23 cellular contexts compared by ENCODE assay signal in genomic region chr10:58087896-58088295, GRCh38.
DNase-seq lines count a peak whose midpoint lies in the region; ATAC-seq, FAIRE-seq and TF ChIP-seq lines count a peak whose summit lies in the region.
"Had no signal": no experiment of that assay in that cellular context is flagged by ENCODE, and none has a peak within 500 bp of the region (broad histone marks: within the 10 kb centered on the region; RNA-seq: fewer than 3 reads in every experiment).

No MANE protein-coding gene starts in this region.

- H3K9me1 ChIP-seq in keratinocyte (ENCODE audit: control insufficient read depth, extremely low read depth, insufficient read depth, low read length), result no peaks in the 10 kb centered on the region

- ATAC-seq in HG02885 (IDR thresholded peaks at IDR 0.05; ENCODE audit: poor library complexity, unreplicated experiment), result no peak
- no peak for ATAC-seq in HG02759 (IDR thresholded peaks at IDR 0.05; ENCODE audit: unreplicated experiment)
- ATAC-seq: HCT116, K562 had no signal

- H3K27me3 ChIP-seq in bronchial epithelial cell (ENCODE audit: control insufficient read depth, insufficient read depth, low read length) (no peaks in the 10 kb centered on the region), keratinocyte (ENCODE audit: control insufficient read depth, extremely low read depth, insufficient read depth, low read length) (no peaks in the 10 kb centered on the region)

- peak overlapping the region; percentile 25 for H3K4me2 ChIP-seq in keratinocyte (ENCODE audit: control insufficient read depth, extremely low read depth, insufficient read depth, low read depth, low read length)

- H3K4me1 ChIP-seq in keratinocyte (ENCODE audit: control insufficient read depth, extremely low read depth, insufficient read depth, low read length), result peaks cover 14% of the 10 kb centered on the region
- H3K4me1 ChIP-seq: Caco-2 had no signal

- CTCF ChIA-PET in RWPE1 (lab: Yijun Ruan, JAX), result no interaction called here

- no peaks in the 10 kb centered on the region for H4K20me1 ChIP-seq in keratinocyte (ENCODE audit: control insufficient read depth, extremely low read depth, insufficient read depth, low read length)

- H3K27ac ChIP-seq in RWPE1, result no peak overlapping the region
- no peak overlapping the region for H3K27ac ChIP-seq in keratinocyte (ENCODE audit: control insufficient read depth, insufficient read depth, low read length)
- H3K27ac ChIP-seq: HL-60 had no signal

- no peaks in the 10 kb centered on the region for H3K79me2 ChIP-seq in keratinocyte (ENCODE audit: control insufficient read depth, insufficient read depth, low read length)

- dilution Hi-C loops in keratinocyte (cut with MboI; ENCODE audit: extremely low pct_ligation_motif_present, low sequenced_read_pairs), result no loop called here

- POLR2A ChIA-PET in RWPE1 (lab: Yijun Ruan, JAX; ENCODE audit: low non-redundant PET), result no interaction called here

- H2AFZ ChIP-seq in keratinocyte (ENCODE audit: control insufficient read depth, low read length), result no peak overlapping the region

- H3K9ac ChIP-seq in keratinocyte (ENCODE audit: control insufficient read depth, extremely low read depth, insufficient read depth, low read length), result no peak overlapping the region

- no peak overlapping the region for H3K4me3 ChIP-seq in bronchial epithelial cell (ENCODE audit: low read depth, low read length)
- H3K4me3 ChIP-seq in keratinocyte (ENCODE audit: control insufficient read depth in 2 of 3, extremely low read depth in 1 of 3, insufficient read depth in 2 of 3, low read depth in 1 of 3, low read length in 3 of 3), result no peak overlapping the region
- H3K4me3 ChIP-seq: K562 had no signal

- no peaks in the 10 kb centered on the region for H3K9me3 ChIP-seq in keratinocyte (ENCODE audit: control insufficient read depth, low read depth, low read length)
- H3K9me3 ChIP-seq: Caco-2 had no signal

- FAIRE-seq in bronchial epithelial cell (lab: Jason Lieb, UNC) (no peak), keratinocyte (lab: Jason Lieb, UNC) (peak; percentile 49)
- FAIRE-seq: A204.1, D721Med, G401.6, GM12891, HTR-8/SVneo, K562 had no signal

- H3K36me3 ChIP-seq in bronchial epithelial cell (ENCODE audit: control insufficient read depth, insufficient read depth, low read length), result no peaks in the 10 kb centered on the region
- no peaks in the 10 kb centered on the region for H3K36me3 ChIP-seq in keratinocyte (ENCODE audit: control insufficient read depth in 2 of 2, extremely low read depth in 1 of 2, insufficient read depth in 2 of 2, low read length in 2 of 2)

- TF ChIP-seq CTCF in RWPE1 (conservative IDR thresholded peaks at IDR 0.05; ENCODE audit: low read depth) (no peak), bronchial epithelial cell (IDR thresholded peaks at IDR 0.05; ENCODE audit: insufficient read depth, low read length, severe bottlenecking) (no peak), keratinocyte (optimal IDR thresholded peaks at IDR 0.05 in 1 of 3, IDR thresholded peaks at IDR 0.05 in 1 of 3, conservative IDR thresholded peaks at IDR 0.05 in 1 of 3; ENCODE audit: extremely low read depth in 1 of 3, insufficient read depth in 2 of 3, low read length in 3 of 3) (no peak)

- peak; percentile 32 for DNase-seq in HPDE6-E6E7 (ENCODE audit: extremely low spot score)
- peak; percentile 54 for DNase-seq in RWPE1 (ENCODE audit: low spot score)
- DNase-seq in bronchial epithelial cell (ENCODE audit: low read depth), result peak; percentile 83
- DNase-seq in keratinocyte (ENCODE audit: low read depth, low spot score), result no peak
- no peak for DNase-seq in T-helper 2 cell
- DNase-seq in activated gamma-delta T cell treated with Interleukin-2 at 50 U/mL for 16 hours, result no peak
- DNase-seq: ACHN; Caco-2; CD4-positive, alpha-beta T cell; GOT3; H7; HFFc6; IMR-90 had no signal

Comparison
In these comparisons a context has a peak if more than half of its experiments do, and no peak if none do; other contexts are left out.
1. DNase-seq: peak in HPDE6-E6E7 (single experiment), RWPE1 (single experiment) and bronchial epithelial cell (single experiment); none in keratinocyte (single experiment), T-helper 2 cell (0 of 5) and activated gamma-delta T cell treated with Interleukin-2 at 50 U/mL for 16 hours (single experiment).